27 cellular contexts compared by ENCODE assay signal in genomic region chr13:49279885-49280284, GRCh38. TPM values are rescaled to one million over a fixed set of nuclear protein-coding genes. Genes with fewer than 3 reads are reported as not detected.
DNase-seq lines count a peak whose midpoint lies in the region; ATAC-seq lines count a peak whose summit lies in the region.
"Had no signal": no experiment of that assay in that cellular context is flagged by ENCODE, and none has a peak within 500 bp of the region (broad histone marks: within the 10 kb centered on the region; RNA-seq: fewer than 3 reads in every experiment).

No MANE protein-coding gene starts in this region.

- H2BK15ac ChIP-seq in neuronal stem cell (ENCODE audit: low read length), result no peak overlapping the region

- no peaks in the 10 kb centered on the region for H3K4me1 ChIP-seq in neuronal stem cell (ENCODE audit: control insufficient read depth in 2 of 2, insufficient read depth in 1 of 2, low read depth in 1 of 2, low read length in 2 of 2)
- H3K4me1 ChIP-seq: BE2C, BLaER1 had no signal

- peak overlapping the region; percentile 3 for H3K27ac Mint-ChIP-seq in activated T-helper 17 cell treated with anti-CD3 and anti-CD28 coated beads, Interleukin-2, amount 50 U/mL, for 72 hours
- H3K27ac Mint-ChIP-seq: CD4-positive, alpha-beta memory T cell; CD4-positive, CD25-positive, alpha-beta regulatory T cell had no signal

- H3K27me3 Mint-ChIP-seq in activated T-helper 17 cell treated with anti-CD3 and anti-CD28 coated beads, Interleukin-2, amount 50 U/mL, for 72 hours, result no peaks in the 10 kb centered on the region
- H3K27me3 Mint-ChIP-seq: CD4-positive, alpha-beta memory T cell; CD4-positive, CD25-positive, alpha-beta regulatory T cell; CD8-positive, alpha-beta memory T cell had no signal

- H3K4me3 Mint-ChIP-seq in activated T-helper 17 cell treated with anti-CD3 and anti-CD28 coated beads, Interleukin-2, amount 50 U/mL, for 72 hours, result no peak overlapping the region
- H3K4me3 Mint-ChIP-seq: CD14-positive monocyte; CD4-positive, alpha-beta memory T cell; CD4-positive, CD25-positive, alpha-beta regulatory T cell; CD8-positive, alpha-beta memory T cell had no signal

- no peaks in the 10 kb centered on the region for H3K79me1 ChIP-seq in neuronal stem cell (ENCODE audit: low read depth, low read length)

- no peak overlapping the region for H2BK120ac ChIP-seq in neuronal stem cell (ENCODE audit: low read depth, low read length)

- peaks cover 40% of the 10 kb centered on the region for H3K36me3 Mint-ChIP-seq in activated T-helper 17 cell treated with anti-CD3 and anti-CD28 coated beads, Interleukin-2, amount 50 U/mL, for 72 hours (ENCODE audit: low read depth)

- no peak overlapping the region for H3K4ac ChIP-seq in neuronal stem cell (ENCODE audit: low read length)

- no peak overlapping the region for H2BK12ac ChIP-seq in neuronal stem cell (ENCODE audit: low read length)

- no peak overlapping the region for H3K9ac ChIP-seq in neuronal stem cell (ENCODE audit: low read depth, low read length, poor library complexity)
- H3K9ac ChIP-seq: BLaER1 had no signal

- no peak overlapping the region for H3K27ac ChIP-seq in neuronal stem cell (replicated peaks; ENCODE audit: low read length)
- H3K27ac ChIP-seq: 22Rv1, A549, BLaER1 had no signal

- H3K4me2 ChIP-seq in neuronal stem cell (ENCODE audit: insufficient read depth, low read length, poor library complexity, severe bottlenecking), result no peak overlapping the region
- H3K4me2 ChIP-seq: A549, BLaER1 had no signal

- peak; percentile 53 for ATAC-seq in activated T-helper 17 cell treated with anti-CD3 and anti-CD28 coated beads, Interleukin-2, amount 50 U/mL, for 72 hours (replicated peaks)
- ATAC-seq in GM21526 (IDR thresholded peaks at IDR 0.05; ENCODE audit: low FRiP score, unreplicated experiment) (no peak), GM18520 (IDR thresholded peaks at IDR 0.05; ENCODE audit: unreplicated experiment) (no peak)
- ATAC-seq: A549, GM12878 had no signal

- H3K18ac ChIP-seq in neuronal stem cell (ENCODE audit: low read length), result no peak overlapping the region

- no peak overlapping the region for H2BK5ac ChIP-seq in neuronal stem cell (ENCODE audit: low read length)

- no peak overlapping the region for H3K23ac ChIP-seq in neuronal stem cell (ENCODE audit: low read depth, low read length, poor library complexity)

- peak overlapping the region; percentile 27 for H2AFZ ChIP-seq in neuronal stem cell (ENCODE audit: low read length)

- H3K4me3 ChIP-seq in neuronal stem cell (ENCODE audit: low read length in 2 of 2), result no peak overlapping the region
- H3K4me3 ChIP-seq: A549, BLaER1, GM12878 had no signal

- H3K4me1 Mint-ChIP-seq in activated T-helper 17 cell treated with anti-CD3 and anti-CD28 coated beads, Interleukin-2, amount 50 U/mL, for 72 hours, result no peaks in the 10 kb centered on the region
- H3K4me1 Mint-ChIP-seq: CD14-positive monocyte; CD4-positive, alpha-beta memory T cell; CD4-positive, CD25-positive, alpha-beta regulatory T cell; CD8-positive, alpha-beta memory T cell had no signal

- no peak overlapping the region for H4K91ac ChIP-seq in neuronal stem cell (ENCODE audit: low read depth, low read length, poor library complexity)

- no peaks in the 10 kb centered on the region for H3K36me3 ChIP-seq in neuronal stem cell (replicated peaks in 1 of 2; ENCODE audit: control insufficient read depth in 2 of 2, insufficient read depth in 2 of 2, low read length in 2 of 2)
- H3K36me3 ChIP-seq: BE2C had no signal

- DNase-seq in NCI-H82 (lab: John Stamatoyannopoulos, UW) (peak; percentile 36), NCI-H82 treated with DMSO at 0.1 percent for 48 hours (lab: John Stamatoyannopoulos, UW; ENCODE audit: unreplicated experiment) (no peak), neuronal stem cell (ENCODE audit: low spot score) (no peak)
- DNase-seq: BE2C; C1 segment of cervical spinal cord; CD4-positive, alpha-beta memory T cell; CD4-positive, CD25-positive, alpha-beta regulatory T cell; CD8-positive, alpha-beta memory T cell; COR-L47; DMS 273 treated with DMSO at 0.1 percent for 48 hours; DMS153; DMS53; DMS79; DND-41; EL; GDM1 had no signal

- H2AK5ac ChIP-seq in neuronal stem cell (ENCODE audit: low read depth, low read length), result no peak overlapping the region

- no peaks in the 10 kb centered on the region for H3K9me3 Mint-ChIP-seq in activated T-helper 17 cell treated with anti-CD3 and anti-CD28 coated beads, Interleukin-2, amount 50 U/mL, for 72 hours
- H3K9me3 Mint-ChIP-seq: CD14-positive monocyte; CD4-positive, alpha-beta memory T cell; CD4-positive, CD25-positive, alpha-beta regulatory T cell; CD8-positive, alpha-beta memory T cell had no signal

- no peaks in the 10 kb centered on the region for H3K27me3 ChIP-seq in neuronal stem cell (ENCODE audit: control insufficient read depth in 3 of 3, insufficient read depth in 3 of 3, low read depth in 1 of 3, low read length in 3 of 3)
- H3K27me3 ChIP-seq: BE2C, BLaER1 had no signal

- H4K8ac ChIP-seq in neuronal stem cell (ENCODE audit: low read depth, low read length), result no peak overlapping the region

- no peaks in the 10 kb centered on the region for H3K9me3 ChIP-seq in neuronal stem cell (replicated peaks in 1 of 2; ENCODE audit: control insufficient read depth in 2 of 2, insufficient read depth in 1 of 2, low read depth in 1 of 2, low read length in 2 of 2)
- H3K9me3 ChIP-seq: A549, BE2C, BLaER1 had no signal

- no peak overlapping the region for H3K14ac ChIP-seq in neuronal stem cell (ENCODE audit: low read length)

RNA-seq across cellular contexts. Expression of gene CDADC1, which starts 32.2 kb away (rescaled TPM):
- 10 to 100 TPM in 1 of 2 donors, 1 to 10 TPM in 1; 7.5 to 10.2 TPM for total RNA-seq in activated T-helper 17 cell treated with anti-CD3 and anti-CD28 coated beads, Interleukin-2, amount 50 U/mL, for 72 hours
- 8.6 TPM for polyA plus RNA-seq in neuronal stem cell (2013, experiment 1 of 2)
- polyA plus RNA-seq in neuronal stem cell (2013, experiment 2 of 2), result 8.6 TPM

RNA-seq across cellular contexts. Expression of gene MLNR, which starts 59.7 kb away (rescaled TPM):
- not detected for total RNA-seq in activated T-helper 17 cell treated with anti-CD3 and anti-CD28 coated beads, Interleukin-2, amount 50 U/mL, for 72 hours
- not detected for polyA plus RNA-seq in neuronal stem cell (2013, experiment 1 of 2)
- not detected for polyA plus RNA-seq in neuronal stem cell (2013, experiment 2 of 2)
- total RNA-seq: A172; CD4-positive, alpha-beta memory T cell; CD4-positive, CD25-positive, alpha-beta regulatory T cell; CD8-positive, alpha-beta memory T cell; Daoy; G401; GM12878 had no signal
- polyA plus RNA-seq: CD14-positive monocyte; CD4-positive, alpha-beta memory T cell; CD4-positive, CD25-positive, alpha-beta regulatory T cell; GM12878 had no signal
